16 cellular contexts compared by ENCODE assay signal in genomic region chr3:52487788-52488691, GRCh38. TPM values are rescaled to one million over a fixed set of nuclear protein-coding genes. Genes with fewer than 3 reads are reported as not detected.
DNase-seq lines count a peak whose midpoint lies in the region; ATAC-seq and TF ChIP-seq lines count a peak whose summit lies in the region.
"Had no signal": no experiment of that assay in that cellular context is flagged by ENCODE, and none has a peak within 500 bp of the region (broad histone marks: within the 10 kb centered on the region; RNA-seq: fewer than 3 reads in every experiment).

No MANE protein-coding gene starts in this region.

- no peaks in the 10 kb centered on the region for H3K27me3 ChIP-seq in neuronal stem cell (ENCODE audit: control insufficient read depth in 3 of 3, insufficient read depth in 3 of 3, low read depth in 1 of 3, low read length in 3 of 3)

- POLR2A ChIA-PET in RWPE1 (lab: Yijun Ruan, JAX; ENCODE audit: low non-redundant PET), result no interaction called here

- no peak for TF ChIP-seq CTCF in RWPE1 (conservative IDR thresholded peaks at IDR 0.05; ENCODE audit: low read depth)

- no peak for ATAC-seq in GM21447 (IDR thresholded peaks at IDR 0.05; ENCODE audit: unreplicated experiment)
- ATAC-seq: GM12878, Panc1, Right ventricle myocardium inferior had no signal

- no peak overlapping the region for H3K23ac ChIP-seq in neuronal stem cell (ENCODE audit: low read depth, low read length, poor library complexity)

- peaks cover 73 to 97% of the 10 kb centered on the region in 2 donors for H3K36me3 ChIP-seq in neuronal stem cell (replicated peaks in 1 of 2; ENCODE audit: control insufficient read depth in 2 of 2, insufficient read depth in 2 of 2, low read length in 2 of 2)

- no CpG with 5 or more reads among the region's 59 CpGs for WGBS in neuronal stem cell (ENCODE audit: extremely low coverage in 2 of 2, insufficient read length in 2 of 2, insufficient replicate concordance in 1 of 2), 2 donors

- H2AFZ ChIP-seq in neuronal stem cell (ENCODE audit: low read length), result no peak overlapping the region

- no peak overlapping the region for H3K18ac ChIP-seq in neuronal stem cell (ENCODE audit: low read length)

- peak overlapping the region; percentile 91; the same call in 1 of the 2 replicates for H3K27ac ChIP-seq in RWPE1
- H3K27ac ChIP-seq in neuronal stem cell (replicated peaks; ENCODE audit: low read length), result no peak overlapping the region
- H3K27ac ChIP-seq: C4-2B had no signal

- H3K4ac ChIP-seq in neuronal stem cell (ENCODE audit: low read length), result no peak overlapping the region

- H2BK12ac ChIP-seq in neuronal stem cell (ENCODE audit: low read length), result peak overlapping the region; percentile 41

- H2BK5ac ChIP-seq in neuronal stem cell (ENCODE audit: low read length), result no peak overlapping the region

- H3K14ac ChIP-seq in neuronal stem cell (ENCODE audit: low read length), result no peak overlapping the region

- H3K79me1 ChIP-seq in neuronal stem cell (ENCODE audit: low read depth, low read length), result peaks cover 1% of the 10 kb centered on the region

- H2AK5ac ChIP-seq in neuronal stem cell (ENCODE audit: low read depth, low read length), result no peak overlapping the region

- H3K9me3 ChIP-seq in neuronal stem cell (replicated peaks in 1 of 2; ENCODE audit: control insufficient read depth in 2 of 2, insufficient read depth in 1 of 2, low read depth in 1 of 2, low read length in 2 of 2), result no peaks in the 10 kb centered on the region
- H3K9me3 ChIP-seq: HAP-1 had no signal

- H4K8ac ChIP-seq in neuronal stem cell (ENCODE audit: low read depth, low read length), result peak overlapping the region; percentile 29

- no peak for DNase-seq in RWPE1 (ENCODE audit: low spot score)
- DNase-seq in neuronal stem cell (ENCODE audit: low spot score), result no peak
- DNase-seq in T-helper 1 cell, result no peak
- DNase-seq: GDM1, Kasumi-1, NCI-H1105, NCI-H1694 treated with DMSO at 0.1 percent for 48 hours, NCI-H2107, NCI-H2227 treated with DMSO at 0.1 percent for 48 hours, NCI-H524 had no signal

- H2BK15ac ChIP-seq in neuronal stem cell (ENCODE audit: low read length), result no peak overlapping the region

- H3K9ac ChIP-seq in neuronal stem cell (ENCODE audit: low read depth, low read length, poor library complexity), result peak overlapping the region; percentile 4

- no peak overlapping the region for H4K91ac ChIP-seq in neuronal stem cell (ENCODE audit: low read depth, low read length, poor library complexity)

- no peak overlapping the region for H3K4me2 ChIP-seq in neuronal stem cell (ENCODE audit: insufficient read depth, low read length, poor library complexity, severe bottlenecking)

- no peak overlapping the region for H2BK120ac ChIP-seq in neuronal stem cell (ENCODE audit: low read depth, low read length)

- H3K4me3 ChIP-seq in neuronal stem cell (ENCODE audit: low read length in 2 of 2), result no peak overlapping the region
- H3K4me3 ChIP-seq: GM12878, HAP-1 had no signal

- peaks cover 10 to 17% of the 10 kb centered on the region in 2 donors for H3K4me1 ChIP-seq in neuronal stem cell (ENCODE audit: control insufficient read depth in 2 of 2, insufficient read depth in 1 of 2, low read depth in 1 of 2, low read length in 2 of 2)
- H3K4me1 ChIP-seq: HAP-1 had no signal

- CTCF ChIA-PET in RWPE1 (lab: Yijun Ruan, JAX), result interaction anchor here (1.5 kb wide), 1 partner anchor 16 kb away, joined by 5 read pairs; no protein-coding TSS in a partner anchor

RNA-seq across cellular contexts. Expression of gene STAB1, which starts 7.1 kb away (rescaled TPM):
- 0.10 TPM for polyA plus RNA-seq in neuronal stem cell (2013, experiment 1 of 2)
- polyA plus RNA-seq in neuronal stem cell (2013, experiment 2 of 2), result 0.03 TPM
- polyA plus RNA-seq: GM12878 had no signal

RNA-seq across cellular contexts. Expression of gene NISCH, which starts 32.6 kb away (rescaled TPM):
- polyA plus RNA-seq in neuronal stem cell (2013, experiment 1 of 2), result 58.8 TPM
- 58.4 TPM for polyA plus RNA-seq in neuronal stem cell (2013, experiment 2 of 2)

RNA-seq across cellular contexts. Expression of gene TNNC1, which starts 34.2 kb away (rescaled TPM):
- 7.4 TPM for polyA plus RNA-seq in neuronal stem cell (2013, experiment 1 of 2)
- polyA plus RNA-seq in neuronal stem cell (2013, experiment 2 of 2), result 6.4 TPM

RNA-seq across cellular contexts. Expression of gene SEMA3G, which starts 43.1 kb away (rescaled TPM):
- 0.77 TPM for polyA plus RNA-seq in neuronal stem cell (2013, experiment 1 of 2)
- polyA plus RNA-seq in neuronal stem cell (2013, experiment 2 of 2), result 0.87 TPM

RNA-seq across cellular contexts. Expression of gene NT5DC2, which starts 45.6 kb away (rescaled TPM):
- polyA plus RNA-seq in neuronal stem cell (2013, experiment 1 of 2), result 246 TPM
- 233 TPM for polyA plus RNA-seq in neuronal stem cell (2013, experiment 2 of 2)
